Comparison of ENCODE assay signal across 1 cellular context in genomic region chr10:97445722-97446639, GRCh38.
TF ChIP-seq lines count a peak whose summit lies in the region.

Gene EXOSC1 (minus strand): TSS chr10:97446006. CDS start chr10:97445985, 21 bp downstream.
Gene ZDHHC16 (plus strand): TSS chr10:97446175. CDS start chr10:97451676, 5,501 bp downstream.

TF ChIP-seq in HepG2, 621 proteins besides CTCF, POLR2A, EP300 and RAD21 (continued from another document and continues in another):
- TF ChIP-seq TERF1 (CRISPR knock-in tag; IDR thresholded peaks at IDR 0.05) (no peak), ZNF432 (CRISPR knock-in tag; IDR thresholded peaks at IDR 0.05; ENCODE audit: borderline replicate concordance) (no peak), ZNF777 (CRISPR knock-in tag; IDR thresholded peaks at IDR 0.05) (peak; percentile 32; the same call in 1 of the 2 replicates), ZFP36L1 (CRISPR knock-in tag; IDR thresholded peaks at IDR 0.05) (no peak), ERF (CRISPR knock-in tag; IDR thresholded peaks at IDR 0.05) (no peak), HDAC2 (CRISPR knock-in tag; IDR thresholded peaks at IDR 0.05) (peak; percentile 75), DR1 (CRISPR knock-in tag; IDR thresholded peaks at IDR 0.05) (no peak), ZNF724P (CRISPR knock-in tag; IDR thresholded peaks at IDR 0.05; ENCODE audit: borderline replicate concordance) (0 out of 2 replicates have a peak, but pooled peaks have one; percentile 25), MATR3 (CRISPR knock-in tag; IDR thresholded peaks at IDR 0.05) (no peak), ZNF770 (CRISPR knock-in tag; IDR thresholded peaks at IDR 0.05) (no peak), ATM (IDR thresholded peaks at IDR 0.05; ENCODE audit: borderline replicate concordance) (no peak), HOXD1 (CRISPR knock-in tag; IDR thresholded peaks at IDR 0.05) (peak; percentile 4; the same call in 1 of the 2 replicates), PTBP1 (IDR thresholded peaks at IDR 0.05; ENCODE audit: low read depth, low read length, poor library complexity, severe bottlenecking) (no peak), MEIS2 (CRISPR knock-in tag; IDR thresholded peaks at IDR 0.05) (peak; percentile 29; the same call in 1 of the 2 replicates), ZNF781 (CRISPR knock-in tag; IDR thresholded peaks at IDR 0.05; ENCODE audit: borderline replicate concordance, not compliant biosample characterization) (peak; percentile 44), ZSCAN30 (CRISPR knock-in tag; IDR thresholded peaks at IDR 0.05) (0 out of 2 replicates have a peak, but pooled peaks have one; percentile 64), STAT6 (CRISPR knock-in tag; IDR thresholded peaks at IDR 0.05; ENCODE audit: borderline replicate concordance) (peak; percentile 42; the same call in 1 of the 2 replicates), CBX2 (IDR thresholded peaks at IDR 0.05; ENCODE audit: low read depth, low read length) (no peak), CBX2 (CRISPR knock-in tag; IDR thresholded peaks at IDR 0.05; ENCODE audit: low read depth) (no peak), ELK4 (CRISPR knock-in tag; IDR thresholded peaks at IDR 0.05; ENCODE audit: borderline replicate concordance) (no peak), ZNF367 (CRISPR knock-in tag; IDR thresholded peaks at IDR 0.05; ENCODE audit: borderline replicate concordance) (0 out of 2 replicates have a peak, but pooled peaks have one; percentile 15), MTF2 (CRISPR knock-in tag; IDR thresholded peaks at IDR 0.05; ENCODE audit: borderline replicate concordance) (no peak), ZSCAN21 (CRISPR knock-in tag; IDR thresholded peaks at IDR 0.05; ENCODE audit: borderline replicate concordance) (no peak), ZNF253 (CRISPR knock-in tag; IDR thresholded peaks at IDR 0.05; ENCODE audit: borderline replicate concordance) (no peak), SRSF4 (IDR thresholded peaks at IDR 0.05; ENCODE audit: low read depth, low read length, poor library complexity, severe bottlenecking) (no peak), MZF1 (CRISPR knock-in tag; IDR thresholded peaks at IDR 0.05; ENCODE audit: borderline replicate concordance) (no peak), MBNL3 (CRISPR knock-in tag; conservative IDR thresholded peaks at IDR 0.05) (no peak), ZFP91 (CRISPR knock-in tag; IDR thresholded peaks at IDR 0.05; ENCODE audit: borderline replicate concordance) (peak; percentile 87; the same call in 1 of the 2 replicates), NCOA5 (CRISPR knock-in tag; IDR thresholded peaks at IDR 0.05) (no peak), ZNF883 (CRISPR knock-in tag; IDR thresholded peaks at IDR 0.05; ENCODE audit: not compliant biosample characterization) (peak; percentile 55), DNMT3B (CRISPR knock-in tag; conservative IDR thresholded peaks at IDR 0.05) (no peak), PLRG1 (conservative IDR thresholded peaks at IDR 0.05) (no peak), ZNF33A (CRISPR knock-in tag; IDR thresholded peaks at IDR 0.05; ENCODE audit: borderline replicate concordance) (no peak), FOXM1 (CRISPR knock-in tag; IDR thresholded peaks at IDR 0.05) (no peak), CENPT (CRISPR knock-in tag; IDR thresholded peaks at IDR 0.05; ENCODE audit: low read depth) (no peak), SP140L (CRISPR knock-in tag; IDR thresholded peaks at IDR 0.05; ENCODE audit: borderline replicate concordance) (no peak), IRX3 (CRISPR knock-in tag; IDR thresholded peaks at IDR 0.05; ENCODE audit: borderline replicate concordance, low read depth) (no peak), NFATC3 (CRISPR knock-in tag; IDR thresholded peaks at IDR 0.05) (no peak), ZFP36 (IDR thresholded peaks at IDR 0.05; ENCODE audit: borderline replicate concordance, low read depth, low read length, partially characterized antibody) (no peak), ZNF484 (CRISPR knock-in tag; IDR thresholded peaks at IDR 0.05; ENCODE audit: borderline replicate concordance, low read depth) (no peak), EEA1 (CRISPR knock-in tag; IDR thresholded peaks at IDR 0.05; ENCODE audit: borderline replicate concordance) (no peak), ZSCAN31 (CRISPR knock-in tag; IDR thresholded peaks at IDR 0.05; ENCODE audit: low read depth) (peak; percentile 72; the same call in 1 of the 2 replicates), JUN (CRISPR knock-in tag; IDR thresholded peaks at IDR 0.05) (no peak), MED1 (CRISPR knock-in tag; IDR thresholded peaks at IDR 0.05) (peak; percentile 45), KLF13 (CRISPR knock-in tag; IDR thresholded peaks at IDR 0.05) (no peak), POLR2AphosphoS2 (IDR thresholded peaks at IDR 0.05; ENCODE audit: low read depth, low read length) (no peak), DPF2 (CRISPR knock-in tag; IDR thresholded peaks at IDR 0.05; ENCODE audit: borderline replicate concordance, low read depth) (no peak), NFYB (CRISPR knock-in tag; IDR thresholded peaks at IDR 0.05) (peak; percentile 96), ZHX2 (IDR thresholded peaks at IDR 0.05; ENCODE audit: low read depth) (no peak), ZHX2 (CRISPR knock-in tag; IDR thresholded peaks at IDR 0.05; ENCODE audit: borderline replicate concordance) (peak; percentile 58; the same call in 1 of the 2 replicates), ZNF24 (IDR thresholded peaks at IDR 0.05) (no peak), GPBP1L1 (CRISPR knock-in tag; IDR thresholded peaks at IDR 0.05) (no peak), JARID2 (CRISPR knock-in tag; IDR thresholded peaks at IDR 0.05; ENCODE audit: insufficient replicate concordance) (no peak), SMAD9 (CRISPR knock-in tag; IDR thresholded peaks at IDR 0.05) (no peak), MBD4 (IDR thresholded peaks at IDR 0.05; ENCODE audit: borderline replicate concordance, low read length) (no peak), ZNF740 (CRISPR knock-in tag; IDR thresholded peaks at IDR 0.05) (no peak), SPEN (CRISPR knock-in tag; IDR thresholded peaks at IDR 0.05; ENCODE audit: low read depth) (peak; percentile 40; the same call in 1 of the 2 replicates)
